In genomic region chr1:151156515-151156819, GRCh38 we compare ENCODE assay signal across 9 cellular contexts. TPM values are rescaled to one million over a fixed set of nuclear protein-coding genes. Genes with fewer than 3 reads are reported as not detected.
A peak's percentile ranks its signal among the peaks of the same experiment; 100 is the strongest.
DNase-seq lines count a peak whose midpoint lies in the region; ATAC-seq and TF ChIP-seq lines count a peak whose summit lies in the region.
"Had no signal": no experiment of that assay in that cellular context is flagged by ENCODE, and none has a peak within 500 bp of the region (broad histone marks: within the 10 kb centered on the region; RNA-seq: fewer than 3 reads in every experiment).

Gene TNFAIP8L2 (plus strand): TSS chr1:151156649. CDS start chr1:151158698, 2,049 bp downstream.

- no peak within 1 kb of the TSS for H3K23ac ChIP-seq in H9 (ENCODE audit: insufficient read length, low read depth, low read length)

- peak; percentile 54 for DNase-seq in H9
- DNase-seq in RWPE1 (ENCODE audit: low spot score): no peak
- DNase-seq in stimulated activated CD8-positive, alpha-beta memory T cell treated with anti-CD3 and anti-CD28 coated beads, Interleukin-7, amount 100 ng/mL, for 4 hours (ENCODE audit: low read depth in 2 of 2): peak; percentile 60 to 69
- no peak for DNase-seq in AG08396 (ENCODE audit: low spot score)
- no peak for DNase-seq in epidermal melanocyte (ENCODE audit: insufficient read length, low spot score)

- H3K27me3 ChIP-seq in DOHH2 (ENCODE audit: control insufficient read depth, low read length) (no peaks in the 10 kb centered on the region), H9 (ENCODE audit: insufficient read depth, low read length) (no peaks in the 10 kb centered on the region), liver (ENCODE audit: control insufficient read depth in 4 of 4, insufficient read depth in 4 of 4, low read length in 3 of 4) (no peaks in the 10 kb centered on the region)

- peaks cover 16% of the 10 kb centered on the region for H3K79me2 ChIP-seq in DOHH2 (ENCODE audit: control insufficient read depth, low read length)
- H3K79me2 ChIP-seq in H9 (ENCODE audit: insufficient read depth, low read length): no peaks in the 10 kb centered on the region

- H3K9me3 ChIP-seq in DOHH2 (ENCODE audit: control insufficient read depth, insufficient read depth, low read length) (no peaks in the 10 kb centered on the region), H9 (ENCODE audit: control insufficient read depth, low read depth, low read length) (no peaks in the 10 kb centered on the region), liver (ENCODE audit: control insufficient read depth in 4 of 4, low read length in 3 of 4) (no peaks in the 10 kb centered on the region)

- no peaks in the 10 kb centered on the region; a peak in 1 of 5 replicates for H3K9me3 Mint-ChIP-seq in H9
- H3K9me3 Mint-ChIP-seq in activated T-helper 17 cell treated with anti-CD3 and anti-CD28 coated beads, Interleukin-2, amount 50 U/mL, for 72 hours: no peaks in the 10 kb centered on the region

- no peak within 1 kb of the TSS for H2BK5ac ChIP-seq in H9 (ENCODE audit: insufficient read length, low read length)

- no peak within 1 kb of the TSS for H3K4me3 Mint-ChIP-seq in H9
- peak within 1 kb of the TSS; percentile 96 for H3K4me3 Mint-ChIP-seq in activated T-helper 17 cell treated with anti-CD3 and anti-CD28 coated beads, Interleukin-2, amount 50 U/mL, for 72 hours

- H4K20me1 ChIP-seq in DOHH2 (ENCODE audit: control insufficient read depth, insufficient read depth, low read depth, low read length) (no peaks in the 10 kb centered on the region), H9 (ENCODE audit: control insufficient read depth, insufficient read depth, insufficient read length) (no peaks in the 10 kb centered on the region)

- no peak within 1 kb of the TSS for H2BK12ac ChIP-seq in H9 (ENCODE audit: insufficient read length, low read depth, low read length)

- WGBS in H9 (ENCODE audit: extremely low coverage, insufficient read length, low lambda C conversion rate): no CpG with 5 or more reads among the region's 4 CpGs
- WGBS in liver: 57% methylated on average over 4 of the region's 4 CpGs

- peak; percentile 89 for ATAC-seq in activated T-helper 17 cell treated with anti-CD3 and anti-CD28 coated beads, Interleukin-2, amount 50 U/mL, for 72 hours (replicated peaks)

- H3K23me2 ChIP-seq in H9 (ENCODE audit: insufficient read length, low read depth, low read length, poor library complexity, severe bottlenecking): no peaks in the 10 kb centered on the region

- no peak within 1 kb of the TSS for H4K5ac ChIP-seq in H9 (ENCODE audit: insufficient read length, low read depth, low read length)

- H3K4ac ChIP-seq in H9 (ENCODE audit: low read depth, low read length): no peak within 1 kb of the TSS

- TF ChIP-seq RAD21 in liver (IDR thresholded peaks at IDR 0.05): no peak

- no peaks in the 10 kb centered on the region for H3K27me3 Mint-ChIP-seq in H9 (ENCODE audit: low read depth)
- H3K27me3 Mint-ChIP-seq in activated T-helper 17 cell treated with anti-CD3 and anti-CD28 coated beads, Interleukin-2, amount 50 U/mL, for 72 hours: no peaks in the 10 kb centered on the region

- peak within 1 kb of the TSS; percentile 95 for H3K4me2 ChIP-seq in DOHH2 (ENCODE audit: low read length)
- H3K4me2 ChIP-seq in H9 (ENCODE audit: insufficient read depth, insufficient read length, low read length): no peak within 1 kb of the TSS

- no peak within 1 kb of the TSS for H2BK15ac ChIP-seq in H9 (ENCODE audit: low read depth, low read length)

- H3K4me3 ChIP-seq in DOHH2 (ENCODE audit: low read length) (peak within 1 kb of the TSS; percentile 84), liver (ENCODE audit: low read depth in 1 of 3, low read length in 3 of 3) (peak within 1 kb of the TSS in 2 of 3 donors; percentile 6 to 24)

- peaks cover 9 to 10% of the 10 kb centered on the region in 2 experiments; a peak in 3 of 4 replicates for H3K4me1 Mint-ChIP-seq in H9
- peaks cover 29% of the 10 kb centered on the region for H3K4me1 Mint-ChIP-seq in activated T-helper 17 cell treated with anti-CD3 and anti-CD28 coated beads, Interleukin-2, amount 50 U/mL, for 72 hours

- peak within 1 kb of the TSS in 1 of 3 experiments; percentile 4; a peak in 1 of 7 replicates for H3K27ac Mint-ChIP-seq in H9
- peak within 1 kb of the TSS; percentile 92 for H3K27ac Mint-ChIP-seq in activated T-helper 17 cell treated with anti-CD3 and anti-CD28 coated beads, Interleukin-2, amount 50 U/mL, for 72 hours

- H3K4me1 ChIP-seq in DOHH2 (ENCODE audit: control insufficient read depth, low read length) (peaks cover 43% of the 10 kb centered on the region), H9 (ENCODE audit: insufficient read depth, low read length) (no peaks in the 10 kb centered on the region), liver (ENCODE audit: control insufficient read depth in 4 of 4, insufficient read depth in 4 of 4, low read length in 3 of 4) (peaks cover 0 to 3% (median 0%) of the 10 kb centered on the region in 4 donors)

- peaks cover 1 to 24% (median 16%) of the 10 kb centered on the region in 3 experiments; a peak in 6 of 7 replicates for H3K36me3 Mint-ChIP-seq in H9 (ENCODE audit: insufficient read depth in 1 of 3, low read depth in 3 of 3)
- peaks cover 53% of the 10 kb centered on the region for H3K36me3 Mint-ChIP-seq in activated T-helper 17 cell treated with anti-CD3 and anti-CD28 coated beads, Interleukin-2, amount 50 U/mL, for 72 hours (ENCODE audit: low read depth)

- H3K14ac ChIP-seq in H9 (ENCODE audit: insufficient read depth, low read length): no peak within 1 kb of the TSS

- H3K36me3 ChIP-seq in DOHH2 (ENCODE audit: control insufficient read depth, low read length): peaks cover 29% of the 10 kb centered on the region
- H3K36me3 ChIP-seq in liver (ENCODE audit: control insufficient read depth in 4 of 4, insufficient read depth in 3 of 4, low read depth in 1 of 4, low read length in 3 of 4): peaks cover 2 to 33% (median 10%) of the 10 kb centered on the region in 4 donors

- no peak within 1 kb of the TSS for H3K56ac ChIP-seq in H9 (ENCODE audit: insufficient read length, low read depth, low read length)

- no peak for TF ChIP-seq CTCF in DOHH2 (IDR thresholded peaks at IDR 0.05; ENCODE audit: low read depth, low read length, poor library complexity, severe bottlenecking)
- no peak for TF ChIP-seq CTCF in H9 (conservative IDR thresholded peaks at IDR 0.05)
- no peak for TF ChIP-seq CTCF in RWPE1 (conservative IDR thresholded peaks at IDR 0.05; ENCODE audit: low read depth)
- no peak for TF ChIP-seq CTCF in liver (IDR thresholded peaks at IDR 0.05; ENCODE audit: low read depth, low read length, missing input control)

- H3K9ac ChIP-seq in H9 (ENCODE audit: extremely low read depth, insufficient read length, low read length): no peak within 1 kb of the TSS
- peak within 1 kb of the TSS; percentile 1 to 64 for H3K9ac ChIP-seq in liver (ENCODE audit: low read depth in 1 of 2, low read length in 2 of 2)

- no peak within 1 kb of the TSS for H2AFZ ChIP-seq in H9 (ENCODE audit: low read length)

- H3K27ac ChIP-seq in DOHH2 (ENCODE audit: low read depth, low read length): peak within 1 kb of the TSS; percentile 60
- no peak within 1 kb of the TSS for H3K27ac ChIP-seq in H9 (ENCODE audit: insufficient read length, low read depth, low read length)
- H3K27ac ChIP-seq in RWPE1: peak within 1 kb of the TSS; percentile 15
- peak within 1 kb of the TSS; percentile 58 to 74 for H3K27ac ChIP-seq in liver (ENCODE audit: low read depth in 1 of 2, low read length in 2 of 2)

- no peak within 1 kb of the TSS for H3K18ac ChIP-seq in H9 (ENCODE audit: insufficient read length, low read depth, low read length)

- H4K8ac ChIP-seq in H9 (replicated peaks; ENCODE audit: insufficient read length, low read depth, low read length): no peak within 1 kb of the TSS

- H3T11ph ChIP-seq in H9 (ENCODE audit: low read length): no peak within 1 kb of the TSS

- H2BK20ac ChIP-seq in H9 (ENCODE audit: low read depth, low read length, poor library complexity, severe bottlenecking): no peak within 1 kb of the TSS

- POLR2A ChIA-PET in RWPE1 (lab: Yijun Ruan, JAX; ENCODE audit: low non-redundant PET): interaction anchor here (0.5 to 0.6 kb wide), 2 partner anchors 60 to 107 kb away, joined by 4 to 5 read pairs; no protein-coding TSS in a partner anchor

- no peaks in the 10 kb centered on the region for H3K79me1 ChIP-seq in H9 (ENCODE audit: insufficient read depth, low read depth, low read length, poor library complexity, severe bottlenecking)

- H2AK5ac ChIP-seq in H9 (ENCODE audit: insufficient read length, low read length): no peak within 1 kb of the TSS

- peaks cover 11% of the 10 kb centered on the region for H3F3A ChIP-seq in DOHH2 (ENCODE audit: control insufficient read depth, insufficient read depth)

- H2BK120ac ChIP-seq in H9 (ENCODE audit: low read depth, low read length, poor library complexity, severe bottlenecking): no peak within 1 kb of the TSS

- no peak within 1 kb of the TSS for H4K91ac ChIP-seq in H9 (ENCODE audit: insufficient read length, low read depth, low read length)

- H3K9me2 ChIP-seq in DOHH2 (replicated peaks; ENCODE audit: control insufficient read depth, low read length): no peaks in the 10 kb centered on the region

- CTCF ChIA-PET in RWPE1 (lab: Yijun Ruan, JAX): interaction anchor here (0.6 to 1.2 kb wide), 3 partner anchors 55 to 59 kb away, joined by 3 to 7 read pairs (median 6); no protein-coding TSS in a partner anchor

TF ChIP-seq in liver, 16 proteins besides CTCF, POLR2A, EP300 and RAD21 (continues in another document):
- TF ChIP-seq FOXA1 (IDR thresholded peaks at IDR 0.05) (no peak), TAF1 (conservative IDR thresholded peaks at IDR 0.05) (no peak), YY1 (IDR thresholded peaks at IDR 0.05) (no peak), ATF3 (IDR thresholded peaks at IDR 0.05) (no peak), RXRA (IDR thresholded peaks at IDR 0.05) (no peak), HNF4G (IDR thresholded peaks at IDR 0.05) (no peak)
- TF ChIP-seq, protein P1, sequence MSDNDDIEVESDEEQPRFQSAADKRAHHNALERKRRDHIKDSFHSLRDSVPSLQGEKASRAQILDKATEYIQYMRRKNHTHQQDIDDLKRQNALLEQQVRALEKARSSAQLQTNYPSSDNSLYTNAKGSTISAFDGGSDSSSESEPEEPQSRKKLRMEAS (IDR thresholded peaks at IDR 0.05): no peak

RNA-seq across cellular contexts. Expression of gene TNFAIP8L2, which starts in this region (rescaled TPM):
- total RNA-seq in H9 (2021): not detected in 2 replicates
- 10 to 100 TPM; 12.0 to 22.9 TPM for total RNA-seq in activated T-helper 17 cell treated with anti-CD3 and anti-CD28 coated beads, Interleukin-2, amount 50 U/mL, for 72 hours
- 1 to 10 TPM; 4.4 to 8.7 TPM for total RNA-seq in liver
- 1 to 10 TPM; 2.9 to 3.8 TPM for polyA plus RNA-seq in liver
- total RNA-seq: fibroblast of lung had no signal
- polyA plus RNA-seq: fibroblast of lung had no signal

Comparison
In these comparisons a context has a peak if more than half of its experiments do, and no peak if none do; other contexts are left out.
1. Peak in DNase-seq in H9; RNA of the gene not detected or under 1 TPM.
2. DNase-seq: peak in stimulated activated CD8-positive, alpha-beta memory T cell treated with anti-CD3 and anti-CD28 coated beads, Interleukin-7, amount 100 ng/mL, for 4 hours (2 of 2); none in RWPE1 (single experiment), AG08396 (single experiment) and epidermal melanocyte (single experiment).